9 cellular contexts compared by ENCODE assay signal in genomic region chr19:51904331-51905165, GRCh38. TPM values are rescaled to one million over a fixed set of nuclear protein-coding genes. Genes with fewer than 3 reads are reported as not detected.
A peak's percentile ranks its signal among the peaks of the same experiment; 100 is the strongest.
DNase-seq lines count a peak whose midpoint lies in the region; ATAC-seq and TF ChIP-seq lines count a peak whose summit lies in the region.
"Had no signal": no experiment of that assay in that cellular context is flagged by ENCODE, and none has a peak within 500 bp of the region (broad histone marks: within the 10 kb centered on the region; RNA-seq: fewer than 3 reads in every experiment).

TSS of gene ZNF649 (minus strand) at chr19:51905017. CDS start at chr19:51900107, 4,910 bp downstream.

- H3K9ac ChIP-seq in BLaER1 (peak within 1 kb of the TSS; percentile 93), HUES48 (ENCODE audit: low read depth, low read length) (peak within 1 kb of the TSS; percentile 99)
- H3K9ac ChIP-seq: KMS-11 had no signal

- H3K4me3 ChIP-seq in BLaER1, result peak within 1 kb of the TSS; percentile 89
- peak within 1 kb of the TSS; percentile 99 for H3K4me3 ChIP-seq in HUES48 (ENCODE audit: low read depth, low read length)
- peak within 1 kb of the TSS; percentile 79 for H3K4me3 ChIP-seq in fibroblast of pulmonary artery (replicated peaks; ENCODE audit: low read depth, low read length)
- peak within 1 kb of the TSS; percentile 84 for H3K4me3 ChIP-seq in naive thymus-derived CD4-positive, alpha-beta T cell (ENCODE audit: low read length)

- POLR2A ChIA-PET in naive thymus-derived CD4-positive, alpha-beta T cell (lab: Charles Lee), result no interaction called here

- peak within 1 kb of the TSS; percentile 89 for H3K27ac ChIP-seq in BLaER1
- H3K27ac ChIP-seq in HUES48 (ENCODE audit: low read depth, low read length), result peak within 1 kb of the TSS; percentile 83
- H3K27ac ChIP-seq in naive thymus-derived CD4-positive, alpha-beta T cell (ENCODE audit: low read depth, low read length), result peak within 1 kb of the TSS; percentile 84
- H3K27ac ChIP-seq: KMS-11 had no signal

- peak within 1 kb of the TSS; percentile 88 for H3K4me2 ChIP-seq in BLaER1
- H3K4me2 ChIP-seq: KMS-11 had no signal

- peaks cover 43 to 69% (median 55%) of the 10 kb centered on the region in 5 donors for H3K36me3 Mint-ChIP-seq in naive thymus-derived CD4-positive, alpha-beta T cell

- peaks cover 41% of the 10 kb centered on the region for H3K36me3 ChIP-seq in BLaER1
- H3K36me3 ChIP-seq in HUES48 (ENCODE audit: control insufficient read depth, insufficient read depth, low read length), result peaks cover 37% of the 10 kb centered on the region
- peaks cover 2 to 29% (median 15%) of the 10 kb centered on the region in 3 experiments for H3K36me3 ChIP-seq in naive thymus-derived CD4-positive, alpha-beta T cell (ENCODE audit: control insufficient read depth in 2 of 3, insufficient read depth in 3 of 3, low read length in 3 of 3)

- no peaks in the 10 kb centered on the region for H3K27me3 ChIP-seq in BLaER1
- H3K27me3 ChIP-seq in HUES48 (ENCODE audit: control insufficient read depth, insufficient read depth, low read length), result no peaks in the 10 kb centered on the region
- no peaks in the 10 kb centered on the region for H3K27me3 ChIP-seq in naive thymus-derived CD4-positive, alpha-beta T cell (ENCODE audit: control insufficient read depth in 2 of 2, insufficient read depth in 2 of 2, low read length in 2 of 2)

- CTCF ChIA-PET in naive thymus-derived CD4-positive, alpha-beta T cell (lab: Charles Lee), result interaction anchor here (0.8 kb wide), 1 partner anchor 223 kb away, joined by 3 read pairs; no protein-coding TSS in a partner anchor

- peaks cover 8 to 33% (median 28%) of the 10 kb centered on the region in 7 donors for H3K4me1 Mint-ChIP-seq in naive thymus-derived CD4-positive, alpha-beta T cell

- peak; percentile 3 for TF ChIP-seq CTCF in fibroblast of pulmonary artery (IDR thresholded peaks at IDR 0.05; ENCODE audit: low read length, missing control alignments)

- DNase-seq in RKO (ENCODE audit: low spot score) (peak; percentile 83), fibroblast of pulmonary artery (ENCODE audit: low read depth) (peak; percentile 88)
- peak; percentile 59 for DNase-seq in activated T-helper 9 cell treated with anti-CD3 and anti-CD28 coated beads, Interleukin-2, amount 50 U/mL, for 16 hours (ENCODE audit: low read depth)
- peak; percentile 67 to 84 (median 74) for DNase-seq in naive thymus-derived CD4-positive, alpha-beta T cell
- DNase-seq in stimulated activated CD8-positive, alpha-beta memory T cell treated with anti-CD3 and anti-CD28 coated beads, Interleukin-7, amount 100 ng/mL, for 48 hours (ENCODE audit: extremely low read depth in 1 of 2, low read depth in 1 of 2), result peak; percentile 52 to 65

- H3K27me3 Mint-ChIP-seq in naive thymus-derived CD4-positive, alpha-beta T cell, result peaks cover 0 to 31% (median 19%) of the 10 kb centered on the region in 5 donors

- H3K9me3 ChIP-seq in BLaER1 (peaks cover 79% of the 10 kb centered on the region), HUES48 (ENCODE audit: control insufficient read depth, insufficient read depth, low read length) (peaks cover 30% of the 10 kb centered on the region)
- peaks cover 0 to 57% (median 17%) of the 10 kb centered on the region in 3 experiments for H3K9me3 ChIP-seq in naive thymus-derived CD4-positive, alpha-beta T cell (ENCODE audit: control insufficient read depth in 2 of 3, low read length in 3 of 3)

- intact Hi-C loops in naive thymus-derived CD4-positive, alpha-beta T cell (cut with micrococcal nuclease), result loop anchor here (1.0 to 10.0 kb wide), 10 partner anchors 23 to 365 kb away; partner anchors contain the start of genes ZNF350 (in 2 of the 2), ZNF613 (in 2 of the 2), ZNF614 (in 2 of the 2) and ZNF615 (in 2 of the 2)

- peak within 1 kb of the TSS; percentile 89 to 99 (median 97) for H3K27ac Mint-ChIP-seq in naive thymus-derived CD4-positive, alpha-beta T cell

- no peaks in the 10 kb centered on the region for H4K20me1 ChIP-seq in BLaER1

- peak within 1 kb of the TSS; percentile 87 to 100 (median 99) for H3K4me3 Mint-ChIP-seq in naive thymus-derived CD4-positive, alpha-beta T cell

- peak; percentile 72 for ATAC-seq in GM19395 (IDR thresholded peaks at IDR 0.05; ENCODE audit: unreplicated experiment)
- peak; percentile 98 for ATAC-seq in naive thymus-derived CD4-positive, alpha-beta T cell

- H3K4me1 ChIP-seq in BLaER1 (peaks cover 11% of the 10 kb centered on the region; the same call in 1 of the 2 replicates), HUES48 (ENCODE audit: control insufficient read depth, insufficient read depth, low read length) (peaks cover 31% of the 10 kb centered on the region)
- H3K4me1 ChIP-seq in naive thymus-derived CD4-positive, alpha-beta T cell (ENCODE audit: control insufficient read depth in 2 of 2, insufficient read depth in 2 of 2, low read length in 2 of 2), result peaks cover 0 to 5% of the 10 kb centered on the region in 2 donors

- peaks cover 11 to 98% (median 71%) of the 10 kb centered on the region in 11 donors for H3K9me3 Mint-ChIP-seq in naive thymus-derived CD4-positive, alpha-beta T cell

RNA-seq across cellular contexts. Expression of gene ZNF649, which starts in this region (rescaled TPM):
- total RNA-seq in naive thymus-derived CD4-positive, alpha-beta T cell, result 10 to 100 TPM; 11.1 to 33.4 (median 14.5) TPM
- 10 to 100 TPM in 1 of 2 donors, 1 to 10 TPM in 1; 9.3 to 14.3 TPM for polyA plus RNA-seq in naive thymus-derived CD4-positive, alpha-beta T cell

Comparison
In these comparisons a context has a peak if more than half of its experiments do, and no peak if none do; other contexts are left out.
1. Peak in every context shown above with its lines: DNase-seq, ATAC-seq, H3K4me3 ChIP-seq and H3K27ac ChIP-seq.